1 cellular context compared by ENCODE assay signal in the genomic region with DNA sequence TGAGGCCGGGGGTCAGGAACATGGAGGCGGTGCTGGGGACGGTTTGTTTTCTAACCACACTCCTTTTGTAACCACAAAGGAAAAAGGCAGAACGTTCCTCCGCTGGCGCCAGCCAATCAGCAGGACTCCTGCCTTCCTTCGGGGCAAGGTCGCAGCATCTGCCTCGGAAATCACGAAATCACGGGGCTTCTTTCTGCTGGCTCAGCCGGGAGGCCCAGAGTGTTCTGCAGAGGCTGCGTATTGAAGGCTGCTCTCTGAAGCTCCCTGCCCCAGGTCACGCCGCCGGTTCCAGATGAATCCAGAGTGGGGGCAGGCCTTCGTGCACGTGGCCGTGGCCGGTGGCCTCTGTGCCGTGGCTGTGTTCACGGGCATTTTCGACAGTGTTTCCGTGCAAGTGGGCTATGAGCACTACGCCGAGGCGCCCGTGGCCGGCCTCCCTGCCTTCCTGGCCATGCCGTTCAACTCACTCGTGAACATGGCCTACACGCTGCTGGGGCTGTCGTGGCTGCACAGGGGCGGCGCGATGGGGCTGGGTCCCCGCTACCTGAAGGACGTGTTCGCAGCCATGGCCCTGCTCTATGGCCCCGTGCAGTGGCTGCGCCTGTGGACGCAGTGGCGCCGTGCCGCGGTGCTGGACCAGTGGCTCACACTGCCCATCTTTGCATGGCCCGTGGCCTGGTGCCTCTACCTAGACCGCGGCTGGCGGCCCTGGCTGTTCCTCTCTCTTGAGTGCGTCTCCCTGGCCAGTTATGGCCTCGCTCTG.
A peak's percentile ranks its signal among the peaks of the same experiment; 100 is the strongest.
TF ChIP-seq lines count a peak whose summit lies in the region.

No MANE protein-coding gene starts in this region.

TF ChIP-seq in K562, 482 proteins besides CTCF, POLR2A, EP300 and RAD21:
- TF ChIP-seq JUN (IDR thresholded peaks at IDR 0.05; ENCODE audit: borderline replicate concordance, low read depth, low read length) (no peak), JUN (CRISPR knock-in tag; IDR thresholded peaks at IDR 0.05; ENCODE audit: borderline replicate concordance) (no peak), ZNF707 (CRISPR knock-in tag; conservative IDR thresholded peaks at IDR 0.05) (no peak), ZKSCAN1 (IDR thresholded peaks at IDR 0.05; ENCODE audit: low read depth, low read length) (no peak), NFXL1 (CRISPR knock-in tag; IDR thresholded peaks at IDR 0.05) (no peak), POLR2G (IDR thresholded peaks at IDR 0.05; ENCODE audit: low read depth, low read length) (0 out of 2 replicates have a peak, but pooled peaks have one; percentile 26)
- TF ChIP-seq, protein P1, sequence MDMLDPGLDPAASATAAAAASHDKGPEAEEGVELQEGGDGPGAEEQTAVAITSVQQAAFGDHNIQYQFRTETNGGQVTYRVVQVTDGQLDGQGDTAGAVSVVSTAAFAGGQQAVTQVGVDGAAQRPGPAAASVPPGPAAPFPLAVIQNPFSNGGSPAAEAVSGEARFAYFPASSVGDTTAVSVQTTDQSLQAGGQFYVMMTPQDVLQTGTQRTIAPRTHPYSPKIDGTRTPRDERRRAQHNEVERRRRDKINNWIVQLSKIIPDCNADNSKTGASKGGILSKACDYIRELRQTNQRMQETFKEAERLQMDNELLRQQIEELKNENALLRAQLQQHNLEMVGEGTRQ (CRISPR knock-in tag; IDR thresholded peaks at IDR 0.05): no peak
- TF ChIP-seq, protein P2, sequence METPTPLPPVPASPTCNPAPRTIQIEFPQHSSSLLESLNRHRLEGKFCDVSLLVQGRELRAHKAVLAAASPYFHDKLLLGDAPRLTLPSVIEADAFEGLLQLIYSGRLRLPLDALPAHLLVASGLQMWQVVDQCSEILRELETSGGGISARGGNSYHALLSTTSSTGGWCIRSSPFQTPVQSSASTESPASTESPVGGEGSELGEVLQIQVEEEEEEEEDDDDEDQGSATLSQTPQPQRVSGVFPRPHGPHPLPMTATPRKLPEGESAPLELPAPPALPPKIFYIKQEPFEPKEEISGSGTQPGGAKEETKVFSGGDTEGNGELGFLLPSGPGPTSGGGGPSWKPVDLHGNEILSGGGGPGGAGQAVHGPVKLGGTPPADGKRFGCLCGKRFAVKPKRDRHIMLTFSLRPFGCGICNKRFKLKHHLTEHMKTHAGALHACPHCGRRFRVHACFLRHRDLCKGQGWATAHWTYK (CRISPR knock-in tag; IDR thresholded peaks at IDR 0.05): peak; percentile 83; the same call in 1 of the 2 replicates
- TF ChIP-seq, protein P3, sequence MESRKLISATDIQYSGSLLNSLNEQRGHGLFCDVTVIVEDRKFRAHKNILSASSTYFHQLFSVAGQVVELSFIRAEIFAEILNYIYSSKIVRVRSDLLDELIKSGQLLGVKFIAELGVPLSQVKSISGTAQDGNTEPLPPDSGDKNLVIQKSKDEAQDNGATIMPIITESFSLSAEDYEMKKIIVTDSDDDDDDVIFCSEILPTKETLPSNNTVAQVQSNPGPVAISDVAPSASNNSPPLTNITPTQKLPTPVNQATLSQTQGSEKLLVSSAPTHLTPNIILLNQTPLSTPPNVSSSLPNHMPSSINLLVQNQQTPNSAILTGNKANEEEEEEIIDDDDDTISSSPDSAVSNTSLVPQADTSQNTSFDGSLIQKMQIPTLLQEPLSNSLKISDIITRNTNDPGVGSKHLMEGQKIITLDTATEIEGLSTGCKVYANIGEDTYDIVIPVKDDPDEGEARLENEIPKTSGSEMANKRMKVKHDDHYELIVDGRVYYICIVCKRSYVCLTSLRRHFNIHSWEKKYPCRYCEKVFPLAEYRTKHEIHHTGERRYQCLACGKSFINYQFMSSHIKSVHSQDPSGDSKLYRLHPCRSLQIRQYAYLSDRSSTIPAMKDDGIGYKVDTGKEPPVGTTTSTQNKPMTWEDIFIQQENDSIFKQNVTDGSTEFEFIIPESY (CRISPR knock-in tag; IDR thresholded peaks at IDR 0.05): peak; percentile 85
